22 cellular contexts compared by ENCODE assay signal in the genomic region with DNA sequence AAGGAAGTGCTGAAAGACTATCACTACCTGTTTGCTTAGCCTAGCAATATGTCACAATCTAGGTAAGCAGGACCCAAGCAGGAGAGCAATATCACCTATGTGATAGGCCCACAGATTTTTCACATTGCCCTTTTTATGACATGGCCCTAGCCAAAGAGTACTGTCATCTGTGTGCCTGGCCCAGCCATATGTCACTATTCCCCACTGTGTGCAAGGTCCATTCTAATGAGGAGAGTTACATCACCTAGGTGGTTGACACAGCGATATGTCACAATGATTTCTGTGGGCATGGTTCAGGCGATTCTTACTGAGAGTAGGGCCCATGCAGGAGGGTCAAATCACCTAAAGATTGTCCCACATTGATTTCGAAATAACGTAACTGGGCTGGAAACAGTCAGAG.
"Had no signal": no experiment of that assay in that cellular context is flagged by ENCODE, and none has a peak within 500 bp of the region (broad histone marks: within the 10 kb centered on the region; RNA-seq: fewer than 3 reads in every experiment).

No MANE protein-coding gene starts in this region.

- H3K27ac ChIP-seq: SJSA1, SK-N-MC had no signal

- H3K4me3 ChIP-seq: MG63, SJSA1, SK-N-MC had no signal

- DNase-seq: IMR-90, Karpas-422, KG1, MG63, NCI-H1092, NCI-H1105 treated with DMSO at 0.1 percent for 48 hours, NCI-H1436, NCI-H1694, NCI-H187 treated with DMSO at 0.1 percent for 48 hours, NCI-H2029 treated with DMSO at 0.1 percent for 48 hours, NCI-H2171 treated with DMSO at 0.1 percent for 48 hours, NCI-H345, NCI-H446 treated with DMSO at 0.1 percent for 48 hours, NCI-H510A treated with DMSO at 0.1 percent for 48 hours, NCI-H526, NCI-H774, Right ventricle myocardium superior, RPMI8226, SIG-M5 had no signal

- H3K9me3 ChIP-seq: MG63, SJSA1 had no signal

- H3K27me3 ChIP-seq: MG63, SJSA1 had no signal

- H3K4me1 ChIP-seq: SJSA1 had no signal

- H3K36me3 ChIP-seq: MG63, SJSA1 had no signal

- FAIRE-seq: RCC 7860 had no signal
